In genomic region chr2:231800493-231801091, GRCh38 we compare ENCODE assay signal across 8 cellular contexts. TPM values are rescaled to one million over a fixed set of nuclear protein-coding genes. Genes with fewer than 3 reads are reported as not detected.
DNase-seq lines count a peak whose midpoint lies in the region; ATAC-seq and TF ChIP-seq lines count a peak whose summit lies in the region.

No MANE protein-coding gene starts in this region.

- H3K27me3 ChIP-seq in cardiac muscle cell: no peaks in the 10 kb centered on the region

- no peaks in the 10 kb centered on the region for H3K9me3 ChIP-seq in cardiac muscle cell (ENCODE audit: low read depth)

- no peak for TF ChIP-seq POLR2A in NB4 (IDR thresholded peaks at IDR 0.05; ENCODE audit: extremely low read depth, insufficient read length)

- H3K36me3 ChIP-seq in cardiac muscle cell: peaks cover 38% of the 10 kb centered on the region

- no peaks in the 10 kb centered on the region for H3K4me1 ChIP-seq in cardiac muscle cell (ENCODE audit: low read depth)

- H3K4me1 Mint-ChIP-seq in activated T-cell treated with anti-CD3 and anti-CD28 coated beads, Interleukin-2, amount 50 U/mL, for 24 hours (ENCODE audit: low read depth): peaks cover 12% of the 10 kb centered on the region

- H3K4me3 Mint-ChIP-seq in activated T-cell treated with anti-CD3 and anti-CD28 coated beads, Interleukin-2, amount 50 U/mL, for 24 hours: no peak overlapping the region

- TF ChIP-seq CTCF in NB4 (IDR thresholded peaks at IDR 0.05; ENCODE audit: low read depth, low read length) (peak; percentile 86), cardiac muscle cell (IDR thresholded peaks at IDR 0.05; ENCODE audit: low read depth, low read length) (peak; percentile 76)

- no peak overlapping the region for H3K27ac ChIP-seq in cardiac muscle cell

- DNase-seq in DMS153 treated with DMSO at 0.1 percent for 48 hours (lab: John Stamatoyannopoulos, UW; ENCODE audit: unreplicated experiment): peak; percentile 8
- no peak for DNase-seq in DMS153 (lab: John Stamatoyannopoulos, UW)
- DNase-seq in NB4 (ENCODE audit: low read depth): peak; percentile 68
- peak; percentile 49 for DNase-seq in activated T-cell treated with anti-CD3 and anti-CD28 coated beads, Interleukin-2, amount 50 U/mL, for 24 hours
- DNase-seq in cardiac muscle cell (ENCODE audit: low read depth in 1 of 2, low spot score in 1 of 2): peak; percentile 42 to 51
- DNase-seq in stimulated activated CD4-positive, alpha-beta T cell treated with anti-CD3 and anti-CD28 coated beads, Interleukin-2, amount 100 ng/mL, for 24 hours: peak; percentile 47 to 59
- DNase-seq in GF-D8 (lab: John Stamatoyannopoulos, UW): no peak

- H3K36me3 Mint-ChIP-seq in activated T-cell treated with anti-CD3 and anti-CD28 coated beads, Interleukin-2, amount 50 U/mL, for 24 hours (ENCODE audit: low read depth): peaks cover 88% of the 10 kb centered on the region

- no peak overlapping the region for H3K4me3 ChIP-seq in NB4 (ENCODE audit: low read depth, low read length)
- no peak overlapping the region for H3K4me3 ChIP-seq in cardiac muscle cell

- H3K9me3 Mint-ChIP-seq in activated T-cell treated with anti-CD3 and anti-CD28 coated beads, Interleukin-2, amount 50 U/mL, for 24 hours: no peaks in the 10 kb centered on the region

- no peaks in the 10 kb centered on the region for H3K27me3 Mint-ChIP-seq in activated T-cell treated with anti-CD3 and anti-CD28 coated beads, Interleukin-2, amount 50 U/mL, for 24 hours

- H3K27ac Mint-ChIP-seq in activated T-cell treated with anti-CD3 and anti-CD28 coated beads, Interleukin-2, amount 50 U/mL, for 24 hours: no peak overlapping the region

- ATAC-seq in GM18517 (IDR thresholded peaks at IDR 0.05; ENCODE audit: unreplicated experiment): no peak

RNA-seq across cellular contexts. Expression of gene COPS7B, which starts 14.3 kb away (rescaled TPM):
- total RNA-seq in cardiac muscle cell: 29.7 and 44.5 TPM in 2 replicates
- 57.6 and 68.0 TPM in 2 replicates for polyA plus RNA-seq in cardiac muscle cell

RNA-seq across cellular contexts. Expression of gene PDE6D, which starts 19.5 kb away (rescaled TPM):
- total RNA-seq in cardiac muscle cell: 47.3 and 59.4 TPM in 2 replicates
- polyA plus RNA-seq in cardiac muscle cell: 53.5 and 64.8 TPM in 2 replicates

Comparison
In these comparisons a context has a peak if more than half of its experiments do, and no peak if none do; other contexts are left out.
1. DNase-seq: peak in DMS153 treated with DMSO at 0.1 percent for 48 hours (single experiment), NB4 (single experiment), activated T-cell treated with anti-CD3 and anti-CD28 coated beads, Interleukin-2, amount 50 U/mL, for 24 hours (single experiment), cardiac muscle cell (2 of 2) and stimulated activated CD4-positive, alpha-beta T cell treated with anti-CD3 and anti-CD28 coated beads, Interleukin-2, amount 100 ng/mL, for 24 hours (2 of 2); none in DMS153 (single experiment) and GF-D8 (single experiment).